Comparison of ENCODE assay signal across 11 cellular contexts in genomic region chr1:23149110-23149509, GRCh38. TPM values are rescaled to one million over a fixed set of nuclear protein-coding genes. Genes with fewer than 3 reads are reported as not detected.
A peak's percentile ranks its signal among the peaks of the same experiment; 100 is the strongest.
DNase-seq lines count a peak whose midpoint lies in the region; ATAC-seq and TF ChIP-seq lines count a peak whose summit lies in the region.
"Had no signal": no experiment of that assay in that cellular context is flagged by ENCODE, and none has a peak within 500 bp of the region (broad histone marks: within the 10 kb centered on the region; RNA-seq: fewer than 3 reads in every experiment).

No MANE protein-coding gene starts in this region.

- H3K79me2 ChIP-seq in PC-9 (ENCODE audit: low read depth) = peaks cover 61% of the 10 kb centered on the region

- DNase-seq in left ventricle myocardium superior (no peak), left ventricle myocardium inferior (no peak), LNCaP clone FGC (ENCODE audit: low read depth) (peak; percentile 31), colonic mucosa (peak; percentile 65), transverse colon (peak; percentile 40), PC-9 (no peak), caudate nucleus (lab: John Stamatoyannopoulos, UW) (no peak), AG20443 (ENCODE audit: low spot score) (no peak)
- DNase-seq: brain microvascular endothelial cell, T1000 had no signal

- no peaks in the 10 kb centered on the region for H3K9me2 ChIP-seq in PC-9 (ENCODE audit: insufficient read depth)

- H4K20me1 ChIP-seq in PC-9 (ENCODE audit: insufficient read depth) = peaks cover 3% of the 10 kb centered on the region

- H3K27ac ChIP-seq in left ventricle myocardium inferior (replicated peaks) (no peak overlapping the region), colonic mucosa (peak overlapping the region; percentile 34), transverse colon (peak overlapping the region; percentile 50 to 65 (median 57)), PC-9 (no peak overlapping the region), caudate nucleus (ENCODE audit: low read depth, low read length) (no peak overlapping the region)
- H3K27ac ChIP-seq: brain microvascular endothelial cell, parathyroid adenoma had no signal

- H3K27me3 ChIP-seq in left ventricle myocardium inferior (ENCODE audit: low read depth) (no peaks in the 10 kb centered on the region), colonic mucosa (no peaks in the 10 kb centered on the region), transverse colon (no peaks in the 10 kb centered on the region), PC-9 (ENCODE audit: insufficient read depth, low read depth) (no peaks in the 10 kb centered on the region)
- H3K27me3 ChIP-seq: brain microvascular endothelial cell had no signal

- H3K36me3 ChIP-seq in left ventricle myocardium inferior = no peaks in the 10 kb centered on the region
- H3K36me3 ChIP-seq in colonic mucosa = no peaks in the 10 kb centered on the region
- H3K36me3 ChIP-seq in transverse colon = peaks cover 0 to 1% (median 0%) of the 10 kb centered on the region in 4 donors
- no peaks in the 10 kb centered on the region for H3K36me3 ChIP-seq in PC-9 (ENCODE audit: low read depth)

- BruUV-seq in PC-9 (replicated peaks; lab: Mats Ljungman, UMichigan) = no TSS peak

- peaks cover 60% of the 10 kb centered on the region for H3K4me1 ChIP-seq in left ventricle myocardium inferior
- peaks cover 4% of the 10 kb centered on the region for H3K4me1 ChIP-seq in colonic mucosa
- peaks cover 9 to 34% (median 18%) of the 10 kb centered on the region in 4 donors for H3K4me1 ChIP-seq in transverse colon
- H3K4me1 ChIP-seq in PC-9 (replicated peaks; ENCODE audit: insufficient read depth) = no peaks in the 10 kb centered on the region

- CTCF ChIA-PET in PC-9 (lab: Charles Lee) = no interaction called here

- in situ Hi-C loops in transverse colon (cut with MboI; ENCODE audit: low pct_ligation_motif_present in 1 of 4, low pct_unique_long_range_greater_than_20kb in 1 of 4, low sequenced_read_pairs in 3 of 4) = no loop called here

- TF ChIP-seq CTCF in left ventricle myocardium inferior (IDR thresholded peaks at IDR 0.05; ENCODE audit: borderline replicate concordance) (no peak), LNCaP clone FGC (IDR thresholded peaks at IDR 0.05; ENCODE audit: control insufficient read depth, extremely low read depth, insufficient read depth) (no peak), colonic mucosa (IDR thresholded peaks at IDR 0.05) (no peak), transverse colon (IDR thresholded peaks at IDR 0.05) (no peak), PC-9 (conservative IDR thresholded peaks at IDR 0.05) (no peak)

- POLR2A ChIA-PET in PC-9 (lab: Charles Lee; ENCODE audit: unreplicated experiment) = no interaction called here

- no peak overlapping the region for H3K4me3 ChIP-seq in left ventricle myocardium inferior
- H3K4me3 ChIP-seq in LNCaP clone FGC (ENCODE audit: low read depth, low read length) = no peak overlapping the region
- H3K4me3 ChIP-seq in colonic mucosa = no peak overlapping the region
- no peak overlapping the region for H3K4me3 ChIP-seq in transverse colon
- H3K4me3 ChIP-seq in PC-9 = no peak overlapping the region

- 0 to 25% methylated on average over 1 of the region's 1 CpG for WGBS in transverse colon (ENCODE audit: low coverage in 1 of 2), 2 donors

- no peak for TF ChIP-seq EP300 in transverse colon (IDR thresholded peaks at IDR 0.05; ENCODE audit: low read depth)

- no peak overlapping the region for H3K4me2 ChIP-seq in PC-9

- H3F3A ChIP-seq in PC-9 (ENCODE audit: insufficient read depth, low read depth) = 0 out of 2 replicates have a peak, but pooled peaks cover 8% of the 10 kb centered on the region

- peak; percentile 41 for ATAC-seq in left ventricle myocardium superior

- TF ChIP-seq POLR2A in transverse colon (IDR thresholded peaks at IDR 0.05) = no peak

- H3K9me3 ChIP-seq in left ventricle myocardium inferior (replicated peaks) (no peaks in the 10 kb centered on the region), colonic mucosa (no peaks in the 10 kb centered on the region), transverse colon (no peaks in the 10 kb centered on the region), PC-9 (ENCODE audit: insufficient read depth, low read depth) (no peaks in the 10 kb centered on the region)

- H2AFZ ChIP-seq in PC-9 = no peak overlapping the region
- H2AFZ ChIP-seq: parathyroid adenoma had no signal

- no peak overlapping the region for H3K9ac ChIP-seq in colonic mucosa (ENCODE audit: low read depth in 2 of 2, low read length in 2 of 2)
- H3K9ac ChIP-seq: parathyroid adenoma had no signal

- intact Hi-C loops in left ventricle myocardium superior (cut with micrococcal nuclease) (no loop called here), left ventricle myocardium inferior (cut with micrococcal nuclease) (no loop called here), colonic mucosa (cut with DNase I) (no loop called here), transverse colon (cut with DNase I; ENCODE audit: low total_unique reads) (no loop called here), PC-9 (cut with micrococcal nuclease; ENCODE audit: unreplicated experiment) (no loop called here)

RNA-seq across cellular contexts. Expression of gene LUZP1, which starts 19.5 kb away (rescaled TPM):
- 28.0 TPM for total RNA-seq in left ventricle myocardium superior
- 29.9 TPM for total RNA-seq in left ventricle myocardium inferior
- 10 to 100 TPM; 42.4 to 50.4 TPM for total RNA-seq in colonic mucosa
- 10 to 100 TPM; 28.3 to 46.4 (median 33.3) TPM for total RNA-seq in transverse colon
- 35.0 and 37.6 TPM in 2 replicates for total RNA-seq in PC-9 (2021)

Comparison
In these comparisons a context has a peak if more than half of its experiments do, and no peak if none do; other contexts are left out.
1. DNase-seq: peak in LNCaP clone FGC (single experiment), colonic mucosa (single experiment) and transverse colon (single experiment); none in left ventricle myocardium superior (single experiment), left ventricle myocardium inferior (single experiment), PC-9 (0 of 2), caudate nucleus (0 of 61) and AG20443 (single experiment).
2. H3K27ac ChIP-seq: peak in colonic mucosa (single experiment) and transverse colon (4 of 4); none in left ventricle myocardium inferior (single experiment), PC-9 (single experiment) and caudate nucleus (single experiment).